In genomic region chr16:80198265-80198994, GRCh38 we compare ENCODE assay signal across 14 cellular contexts.
DNase-seq lines count a peak whose midpoint lies in the region; ATAC-seq and TF ChIP-seq lines count a peak whose summit lies in the region.
"Had no signal": no experiment of that assay in that cellular context is flagged by ENCODE, and none has a peak within 500 bp of the region (broad histone marks: within the 10 kb centered on the region; RNA-seq: fewer than 3 reads in every experiment).

No MANE protein-coding gene starts in this region.

- no peak overlapping the region for H3K4me2 ChIP-seq in PC-3 (ENCODE audit: low read length)

- CTCF ChIA-PET in PC-3 (lab: Charles Lee) = no interaction called here

- H3K9me3 ChIP-seq in PC-3 (ENCODE audit: low read length) = no peaks in the 10 kb centered on the region

- no peaks in the 10 kb centered on the region for H3K27me3 ChIP-seq in PC-3 (ENCODE audit: low read length)
- no peaks in the 10 kb centered on the region for H3K27me3 ChIP-seq in foreskin keratinocyte

- no peaks in the 10 kb centered on the region for H3K36me3 ChIP-seq in PC-3 (ENCODE audit: low read depth, low read length)

- ATAC-seq in PC-3 = no peak
- ATAC-seq in foreskin keratinocyte = peak; percentile 38
- ATAC-seq in HG03469 (IDR thresholded peaks at IDR 0.05; ENCODE audit: unreplicated experiment) = no peak
- ATAC-seq in HG02610 (IDR thresholded peaks at IDR 0.05; ENCODE audit: unreplicated experiment) = no peak

- H3K4me1 ChIP-seq in PC-3 (ENCODE audit: insufficient read depth, low read length) (no peaks in the 10 kb centered on the region), foreskin keratinocyte (peaks cover 27% of the 10 kb centered on the region)

- H4K20me1 ChIP-seq in PC-3 (ENCODE audit: low read length) = no peaks in the 10 kb centered on the region

- no peaks in the 10 kb centered on the region for H3K79me2 ChIP-seq in PC-3 (ENCODE audit: low read length)

- POLR2A ChIA-PET in PC-3 (lab: Charles Lee; ENCODE audit: unreplicated experiment) = no interaction called here

- no peaks in the 10 kb centered on the region for H3K9me2 ChIP-seq in PC-3 (replicated peaks; ENCODE audit: low read length)

- BruUV-seq in PC-3 (replicated peaks; lab: Mats Ljungman, UMichigan) = no TSS peak

- no peak overlapping the region for H2AFZ ChIP-seq in PC-3 (ENCODE audit: low read length)

- intact Hi-C loops in PC-3 (cut with micrococcal nuclease) = no loop called here

- no peak overlapping the region for H3K9ac ChIP-seq in PC-3 (ENCODE audit: low read length)

- TF ChIP-seq CTCF in PC-3 (conservative IDR thresholded peaks at IDR 0.05; ENCODE audit: low read depth, low read length) (no peak), foreskin keratinocyte (conservative IDR thresholded peaks at IDR 0.05) (no peak)

- no peak overlapping the region for H3K27ac ChIP-seq in PC-3 (ENCODE audit: low read length)
- peak overlapping the region; percentile 98 for H3K27ac ChIP-seq in foreskin keratinocyte

- DNase-seq in COR-L47 (lab: John Stamatoyannopoulos, UW) (peak; percentile 21), NCI-H1105 treated with DMSO at 0.1 percent for 48 hours (lab: John Stamatoyannopoulos, UW) (peak; percentile 88), PC-3 (peak; percentile 6), foreskin keratinocyte (peak in 1 of 2 donors; percentile 44), germinal center (ENCODE audit: low spot score) (no peak)
- no peak for DNase-seq in stimulated activated CD4-positive, alpha-beta T cell treated with anti-CD3 and anti-CD28 coated beads, Interleukin-15, amount 100 ng/mL, for 24 hours
- DNase-seq: activated B cell treated with CpG ODN at 0.5 μM for 24 hours; hypothalamus; Karpas-422; posterior cingulate gyrus; stimulated activated CD4-positive, alpha-beta T cell treated with anti-CD3 and anti-CD28 coated beads, Interleukin-4, amount 100 ng/mL, for 1 hour; stimulated activated naive B cell treated with anti-CD40 and anti-IgM and Interleukin-4, amounts not matched to agents 10 μg/mL and 1 μg/mL and 100 μg/mL, for 72 hours had no signal

- H3F3A ChIP-seq in PC-3 (ENCODE audit: low read length, unreplicated experiment) = no peaks in the 10 kb centered on the region

- H3K4me3 ChIP-seq in PC-3 (ENCODE audit: low read length) = no peak overlapping the region

Comparison
In these comparisons a context has a peak if more than half of its experiments do, and no peak if none do; other contexts are left out.
1. DNase-seq: peak in COR-L47 (single experiment), NCI-H1105 treated with DMSO at 0.1 percent for 48 hours (single experiment) and PC-3 (single experiment); none in stimulated activated CD4-positive, alpha-beta T cell treated with anti-CD3 and anti-CD28 coated beads, Interleukin-15, amount 100 ng/mL, for 24 hours (single experiment) and germinal center (single experiment).